27 cellular contexts compared by ENCODE assay signal in genomic region chrX:130009658-130010223, GRCh38.
"Had no signal": no experiment of that assay in that cellular context is flagged by ENCODE, and none has a peak within 500 bp of the region (broad histone marks: within the 10 kb centered on the region; RNA-seq: fewer than 3 reads in every experiment).

No MANE protein-coding gene starts in this region.

- H3K4me3 Mint-ChIP-seq: activated CD4-positive, alpha-beta memory T cell treated with anti-CD3 and anti-CD28 coated beads for 36 hours; activated CD4-positive, alpha-beta T cell treated with anti-CD3 and anti-CD28 coated beads for 36 hours; activated CD4-positive, alpha-beta T cell treated with anti-CD3 and anti-CD28 coated beads, Interleukin-2, amount 10 ng/mL, durations not matched to agents 24 days and 14 days; activated CD8-positive, alpha-beta memory T cell treated with anti-CD3 and anti-CD28 coated beads, Interleukin-2, amount 10 ng/mL, durations not matched to agents 7 days and 5 days; activated CD8-positive, alpha-beta T cell treated with anti-CD3 and anti-CD28 coated beads, Interleukin-2, amount 10 ng/mL, durations not matched to agents 7 days and 5 days; activated naive CD4-positive, alpha-beta T cell treated with anti-CD3 and anti-CD28 coated beads, Interleukin-2, amount 10 ng/mL, durations not matched to agents 7 days and 5 days; activated naive CD8-positive, alpha-beta T cell treated with anti-CD3 and anti-CD28 coated beads, Interleukin-2, amount 10 ng/mL, durations not matched to agents 7 days and 5 days; activated T-helper 1 cell treated with anti-CD3 and anti-CD28 coated beads, Interleukin-12 subunit alpha, Interleukin-12 subunit beta, Interleukin-2, Interleukin-4 antibody, amounts not matched to agents 30 ng/mL and 10 ng/mL and 1 ng/mL, durations not matched to agents 14 hours and 24 hours and 36 hours; central memory CD8-positive, alpha-beta T cell; dendritic cell treated with granulocyte-macrophage colony-stimulating factor and Interleukin-4, amounts not matched to agents 40 ng/mL and 50 ng/mL, for 4 days had no signal

- H3K4me1 Mint-ChIP-seq: activated CD4-positive, alpha-beta T cell treated with anti-CD3 and anti-CD28 coated beads for 36 hours; activated CD4-positive, alpha-beta T cell treated with anti-CD3 and anti-CD28 coated beads, Interleukin-2, amount 10 ng/mL, durations not matched to agents 24 days and 14 days; activated CD8-positive, alpha-beta memory T cell treated with anti-CD3 and anti-CD28 coated beads, Interleukin-2, amount 10 ng/mL, durations not matched to agents 7 days and 5 days; activated naive CD4-positive, alpha-beta T cell treated with anti-CD3 and anti-CD28 coated beads, Interleukin-2, amount 10 ng/mL, durations not matched to agents 7 days and 5 days; activated naive CD8-positive, alpha-beta T cell treated with anti-CD3 and anti-CD28 coated beads, Interleukin-2, amount 10 ng/mL, durations not matched to agents 7 days and 5 days; central memory CD8-positive, alpha-beta T cell had no signal

- H3K9me3 Mint-ChIP-seq: activated CD4-positive, alpha-beta memory T cell treated with anti-CD3 and anti-CD28 coated beads for 36 hours; activated CD4-positive, alpha-beta T cell treated with anti-CD3 and anti-CD28 coated beads, Interleukin-2, amount 10 ng/mL, durations not matched to agents 24 days and 14 days; activated naive CD4-positive, alpha-beta T cell treated with anti-CD3 and anti-CD28 coated beads, Interleukin-2, amount 10 ng/mL, durations not matched to agents 7 days and 5 days; activated naive CD4-positive, alpha-beta T cell treated with anti-CD3 and anti-CD28 coated beads, Interleukin-2, amount 50 U/mL, for 72 hours; activated naive CD8-positive, alpha-beta T cell treated with anti-CD3 and anti-CD28 coated beads, Interleukin-2, amount 10 ng/mL, durations not matched to agents 7 days and 5 days; activated T-helper 1 cell treated with anti-CD3 and anti-CD28 coated beads, Interleukin-12 subunit alpha, Interleukin-12 subunit beta, Interleukin-2, Interleukin-4 antibody, amounts not matched to agents 30 ng/mL and 10 ng/mL and 1 ng/mL, durations not matched to agents 14 hours and 24 hours and 36 hours; activated T-helper 2 cell treated with anti-CD3 and anti-CD28 coated beads, Interferon-gamma antibody, Interleukin-2, Interleukin-4, amounts not matched to agents 10 μg/mL and 5 μg/mL and 100 μg/mL, durations not matched to agents 14 hours and 24 hours and 36 hours; central memory CD8-positive, alpha-beta T cell; dendritic cell treated with granulocyte-macrophage colony-stimulating factor and Interleukin-4, amounts not matched to agents 40 ng/mL and 50 ng/mL, for 4 days had no signal

- DNase-seq: activated CD4-positive, alpha-beta memory T cell treated with anti-CD3 and anti-CD28 coated beads for 36 hours; activated CD4-positive, alpha-beta T cell treated with anti-CD3 and anti-CD28 coated beads for 36 hours; activated CD4-positive, alpha-beta T cell treated with anti-CD3 and anti-CD28 coated beads, Interleukin-2, amount 10 ng/mL, durations not matched to agents 24 days and 14 days; activated CD4-positive, CD25-positive, alpha-beta regulatory T cell; activated CD4-positive, CD25-positive, alpha-beta regulatory T cell treated with anti-CD3 and anti-CD28 coated beads, Interleukin-2, amount 50 U/mL, for 72 hours; activated CD8-positive, alpha-beta memory T cell treated with anti-CD3 and anti-CD28 coated beads, Interleukin-2, amount 10 ng/mL, durations not matched to agents 7 days and 5 days; activated CD8-positive, alpha-beta memory T cell treated with anti-CD3 and anti-CD28 coated beads, Interleukin-2, amount 50 U/mL, for 4 hours; activated CD8-positive, alpha-beta T cell treated with anti-CD3 and anti-CD28 coated beads, Interleukin-2, amount 10 ng/mL, durations not matched to agents 7 days and 5 days; activated effector memory CD4-positive, alpha-beta T cell treated with anti-CD3 and anti-CD28 coated beads, Interleukin-2, amount 50 U/mL, for 16 hours; activated naive CD4-positive, alpha-beta T cell; activated naive CD4-positive, alpha-beta T cell treated with anti-CD3 and anti-CD28 coated beads, Interleukin-2, amount 10 ng/mL, durations not matched to agents 7 days and 5 days; activated naive CD8-positive, alpha-beta T cell treated with anti-CD3 and anti-CD28 coated beads, Interleukin-2, amount 10 ng/mL, durations not matched to agents 7 days and 5 days; activated T-cell treated with anti-CD3 and anti-CD28 coated beads, Interleukin-2, amount 50 U/mL, for 1 hour; activated T-cell treated with anti-CD3 and anti-CD28 coated beads, Interleukin-2, amount 50 U/mL, for 48 hours; brain microvascular endothelial cell; dorsolateral prefrontal cortex; effector memory CD4-positive, alpha-beta T cell; esophagus squamous epithelium; foreskin melanocyte; T-helper 2 cell had no signal

- H3K27me3 Mint-ChIP-seq: activated CD4-positive, alpha-beta memory T cell treated with anti-CD3 and anti-CD28 coated beads for 36 hours; activated CD4-positive, alpha-beta T cell treated with anti-CD3 and anti-CD28 coated beads for 36 hours; activated CD4-positive, alpha-beta T cell treated with anti-CD3 and anti-CD28 coated beads, Interleukin-2, amount 10 ng/mL, durations not matched to agents 24 days and 14 days; activated CD8-positive, alpha-beta memory T cell treated with anti-CD3 and anti-CD28 coated beads, Interleukin-2, amount 10 ng/mL, durations not matched to agents 7 days and 5 days; activated naive CD4-positive, alpha-beta T cell treated with anti-CD3 and anti-CD28 coated beads, Interleukin-2, amount 10 ng/mL, durations not matched to agents 7 days and 5 days; activated naive CD8-positive, alpha-beta T cell treated with anti-CD3 and anti-CD28 coated beads, Interleukin-2, amount 10 ng/mL, durations not matched to agents 7 days and 5 days; central memory CD8-positive, alpha-beta T cell; dendritic cell treated with granulocyte-macrophage colony-stimulating factor and Interleukin-4, amounts not matched to agents 40 ng/mL and 50 ng/mL, for 4 days had no signal

- H3K27ac Mint-ChIP-seq: activated CD4-positive, alpha-beta memory T cell treated with anti-CD3 and anti-CD28 coated beads for 36 hours; activated CD4-positive, alpha-beta T cell treated with anti-CD3 and anti-CD28 coated beads for 36 hours; activated CD4-positive, alpha-beta T cell treated with anti-CD3 and anti-CD28 coated beads, Interleukin-2, amount 10 ng/mL, durations not matched to agents 24 days and 14 days; activated CD8-positive, alpha-beta memory T cell treated with anti-CD3 and anti-CD28 coated beads, Interleukin-2, amount 10 ng/mL, durations not matched to agents 7 days and 5 days; activated CD8-positive, alpha-beta T cell treated with anti-CD3 and anti-CD28 coated beads, Interleukin-2, amount 10 ng/mL, durations not matched to agents 7 days and 5 days; activated naive CD4-positive, alpha-beta T cell treated with anti-CD3 and anti-CD28 coated beads, Interleukin-2, amount 10 ng/mL, durations not matched to agents 7 days and 5 days; activated naive CD8-positive, alpha-beta T cell treated with anti-CD3 and anti-CD28 coated beads, Interleukin-2, amount 10 ng/mL, durations not matched to agents 7 days and 5 days; activated T-helper 1 cell treated with anti-CD3 and anti-CD28 coated beads, Interleukin-12 subunit alpha, Interleukin-12 subunit beta, Interleukin-2, Interleukin-4 antibody, amounts not matched to agents 30 ng/mL and 10 ng/mL and 1 ng/mL, durations not matched to agents 14 hours and 24 hours and 36 hours; activated T-helper 2 cell treated with anti-CD3 and anti-CD28 coated beads, Interferon-gamma antibody, Interleukin-2, Interleukin-4, amounts not matched to agents 10 μg/mL and 5 μg/mL and 100 μg/mL, durations not matched to agents 14 hours and 24 hours and 36 hours; dendritic cell treated with granulocyte-macrophage colony-stimulating factor and Interleukin-4, amounts not matched to agents 40 ng/mL and 50 ng/mL, for 4 days had no signal

- H3K27me3 ChIP-seq: brain microvascular endothelial cell, esophagus squamous epithelium, gastroesophageal sphincter had no signal

- ATAC-seq: activated CD4-positive, alpha-beta T cell treated with anti-CD3 and anti-CD28 coated beads for 36 hours; activated CD8-positive, alpha-beta memory T cell treated with anti-CD3 and anti-CD28 coated beads, Interleukin-2, amount 10 ng/mL, durations not matched to agents 7 days and 5 days; activated CD8-positive, alpha-beta T cell treated with anti-CD3 and anti-CD28 coated beads, Interleukin-2, amount 10 ng/mL, durations not matched to agents 7 days and 5 days; activated naive CD4-positive, alpha-beta T cell treated with anti-CD3 and anti-CD28 coated beads, Interleukin-2, amount 50 U/mL, for 72 hours; gastroesophageal sphincter had no signal

- H3K36me3 Mint-ChIP-seq: activated naive CD4-positive, alpha-beta T cell treated with anti-CD3 and anti-CD28 coated beads, Interleukin-2, amount 50 U/mL, for 72 hours had no signal

- H3K36me3 ChIP-seq: brain microvascular endothelial cell had no signal

- H3K9me3 ChIP-seq: esophagus squamous epithelium, gastroesophageal sphincter had no signal

- H3K4me1 ChIP-seq: esophagus squamous epithelium, gastroesophageal sphincter had no signal

- H3K27ac ChIP-seq: brain microvascular endothelial cell, coronary artery, dorsolateral prefrontal cortex, esophagus squamous epithelium, gastroesophageal sphincter had no signal

- H3K4me3 ChIP-seq: coronary artery, dorsolateral prefrontal cortex, esophagus squamous epithelium, gastroesophageal sphincter had no signal
